ENCODE assay signal across 1 cellular context in the genomic region with DNA sequence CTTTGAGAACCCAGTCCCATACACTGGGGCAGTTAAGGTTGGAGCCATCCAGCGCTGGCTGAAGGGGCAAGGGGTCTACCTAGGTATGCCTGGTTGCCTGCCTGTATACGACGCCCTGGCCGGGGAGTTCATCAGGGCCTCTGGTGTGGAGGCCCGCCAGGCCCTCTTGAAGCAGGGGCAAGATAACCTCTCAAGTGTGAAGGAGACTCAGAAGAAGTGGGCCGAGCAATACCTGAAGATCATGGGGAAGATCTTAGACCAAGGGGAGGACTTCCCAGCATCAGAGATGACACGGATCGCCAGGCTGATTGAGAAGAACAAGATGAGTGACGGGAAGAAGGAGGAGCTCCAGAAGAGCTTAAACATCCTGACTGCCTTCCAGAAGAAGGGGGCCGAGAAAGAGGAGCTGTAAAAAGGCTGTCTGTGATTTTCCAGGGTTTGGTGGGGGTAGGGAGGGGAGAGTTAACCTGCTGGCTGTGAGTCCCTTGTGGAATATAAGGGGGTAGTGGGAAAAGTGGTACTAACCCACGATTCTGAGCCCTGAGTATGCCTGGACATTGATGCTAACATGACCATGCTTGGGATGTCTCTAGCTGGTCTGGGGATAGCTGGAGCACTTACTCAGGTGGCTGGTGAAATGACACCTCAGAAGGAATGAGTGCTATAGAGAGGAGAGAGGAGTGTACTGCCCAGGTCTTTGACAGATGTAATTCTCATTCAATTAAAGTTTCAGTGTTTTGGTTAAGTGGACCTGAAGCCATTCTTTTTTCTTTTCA.
TF ChIP-seq lines count a peak whose summit lies in the region.

No MANE protein-coding gene starts in this region.

TF ChIP-seq in HCT116, 20 proteins besides CTCF, POLR2A, EP300 and RAD21:
- no peak for TF ChIP-seq MAX (IDR thresholded peaks at IDR 0.05)
- peak; percentile 51; the same call in 1 of the 2 replicates for TF ChIP-seq POLR2AphosphoS5 (IDR thresholded peaks at IDR 0.05; ENCODE audit: low read depth, low read length)
- TF ChIP-seq ELF1 (IDR thresholded peaks at IDR 0.05; ENCODE audit: borderline replicate concordance, low read depth) = no peak
TF ChIP-seq in HCT116: peak in this region for 1.
